Comparison of ENCODE assay signal across 18 cellular contexts in the genomic region with DNA sequence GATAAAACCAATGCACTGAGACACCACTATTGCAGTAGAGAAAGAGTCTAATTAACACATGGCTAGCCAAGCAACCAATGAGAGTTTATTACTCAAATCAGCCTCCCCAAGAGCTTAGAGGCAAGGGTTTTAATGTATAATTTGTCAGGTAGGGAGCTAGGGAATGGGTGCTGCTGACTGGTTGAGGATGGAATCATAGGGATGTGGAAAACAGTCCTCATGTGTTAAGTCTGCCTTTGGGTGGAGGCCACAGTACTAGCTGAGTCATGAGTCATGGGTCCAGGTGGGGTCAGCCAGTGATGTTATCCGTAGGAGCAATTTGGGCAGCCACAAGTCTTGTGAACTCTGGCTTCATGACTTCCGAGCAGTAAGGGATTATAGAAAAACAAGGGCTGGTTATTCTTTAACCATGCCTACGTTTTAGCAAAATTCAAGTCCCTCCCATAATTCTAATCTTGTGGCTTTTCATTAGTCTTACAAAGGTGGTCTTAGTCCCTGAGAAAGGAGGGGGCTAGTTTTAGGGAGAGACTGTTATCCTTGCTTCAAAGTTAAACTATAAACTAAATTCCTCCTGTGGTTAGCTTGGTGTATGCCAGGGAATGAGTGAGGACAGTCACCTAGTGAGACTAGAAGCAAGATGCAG. TPM values are rescaled to one million over a fixed set of nuclear protein-coding genes. Genes with fewer than 3 reads are reported as not detected.
DNase-seq lines count a peak whose midpoint lies in the region; ATAC-seq, FAIRE-seq and TF ChIP-seq lines count a peak whose summit lies in the region.
"Had no signal": no experiment of that assay in that cellular context is flagged by ENCODE, and none has a peak within 500 bp of the region (broad histone marks: within the 10 kb centered on the region; RNA-seq: fewer than 3 reads in every experiment).

No MANE protein-coding gene starts in this region.

- no peak overlapping the region for H3K4me3 ChIP-seq in coronary artery
- H3K4me3 ChIP-seq: cardiac muscle cell had no signal

- POLR2A ChIA-PET in activated naive CD8-positive, alpha-beta T cell treated with anti-CD3 and anti-CD28 coated beads, Interleukin-2, amount 10 ng/mL, durations not matched to agents 7 days and 5 days (lab: Charles Lee), result interaction anchor here (0.9 to 5.4 kb wide), 5 partner anchors 13 to 92 kb away, joined by 3 to 67 read pairs (median 4); a partner anchor contains a TSS

- H3K36me3 Mint-ChIP-seq in activated naive CD8-positive, alpha-beta T cell treated with anti-CD3 and anti-CD28 coated beads, Interleukin-2, amount 10 ng/mL, durations not matched to agents 7 days and 5 days, result peaks cover 39% of the 10 kb centered on the region
- H3K36me3 Mint-ChIP-seq in memory B cell, result peaks cover 13% of the 10 kb centered on the region

- H3K4me3 Mint-ChIP-seq in activated naive CD8-positive, alpha-beta T cell treated with anti-CD3 and anti-CD28 coated beads, Interleukin-2, amount 10 ng/mL, durations not matched to agents 7 days and 5 days, result peak overlapping the region; percentile 63
- H3K4me3 Mint-ChIP-seq in memory B cell, result no peak overlapping the region
- H3K4me3 Mint-ChIP-seq: T-helper 17 cell had no signal

- peak; percentile 38 for DNase-seq in ACHN
- no peak for DNase-seq in GM19239 (ENCODE audit: insufficient read length, low spot score)
- no peak for DNase-seq in activated naive CD8-positive, alpha-beta T cell treated with anti-CD3 and anti-CD28 coated beads, Interleukin-2, amount 10 ng/mL, durations not matched to agents 7 days and 5 days
- DNase-seq in memory B cell (ENCODE audit: low spot score in 2 of 2), result no peak
- no peak for DNase-seq in substantia nigra (lab: John Stamatoyannopoulos, UW)
- DNase-seq in coronary artery (ENCODE audit: low spot score), result no peak
- DNase-seq in hypothalamus (lab: John Stamatoyannopoulos, UW), result no peak
- DNase-seq: effector CD4-positive, alpha-beta T cell; GF-D8; left cardiac atrium; NCI-H187 treated with DMSO at 0.1 percent for 48 hours; NCI-H446 treated with DMSO at 0.1 percent for 48 hours; occipital lobe; right cardiac atrium; SHP77; T-helper 17 cell had no signal

- H3K27ac Mint-ChIP-seq in activated naive CD8-positive, alpha-beta T cell treated with anti-CD3 and anti-CD28 coated beads, Interleukin-2, amount 10 ng/mL, durations not matched to agents 7 days and 5 days, result peak overlapping the region; percentile 96
- H3K27ac Mint-ChIP-seq in memory B cell, result peak overlapping the region; percentile 31
- H3K27ac Mint-ChIP-seq: T-helper 17 cell had no signal

- no peaks in the 10 kb centered on the region for H3K27me3 Mint-ChIP-seq in activated naive CD8-positive, alpha-beta T cell treated with anti-CD3 and anti-CD28 coated beads, Interleukin-2, amount 10 ng/mL, durations not matched to agents 7 days and 5 days
- H3K27me3 Mint-ChIP-seq in memory B cell, result no peaks in the 10 kb centered on the region
- H3K27me3 Mint-ChIP-seq: T-helper 17 cell had no signal

- peaks cover 28% of the 10 kb centered on the region for H3K9me3 Mint-ChIP-seq in activated naive CD8-positive, alpha-beta T cell treated with anti-CD3 and anti-CD28 coated beads, Interleukin-2, amount 10 ng/mL, durations not matched to agents 7 days and 5 days
- H3K9me3 Mint-ChIP-seq in memory B cell, result peaks cover 8% of the 10 kb centered on the region

- FAIRE-seq in GM19239 (lab: Jason Lieb, UNC), result peak; percentile 44

- TF ChIP-seq CTCF in coronary artery (IDR thresholded peaks at IDR 0.05), result no peak

- H3K27ac ChIP-seq in substantia nigra (ENCODE audit: low read depth, low read length, poor library complexity, severe bottlenecking) (no peak overlapping the region), coronary artery (no peak overlapping the region)
- H3K27ac ChIP-seq: cardiac muscle cell had no signal

- ATAC-seq in activated naive CD8-positive, alpha-beta T cell treated with anti-CD3 and anti-CD28 coated beads, Interleukin-2, amount 10 ng/mL, durations not matched to agents 7 days and 5 days (ENCODE audit: low read depth), result peak; percentile 16
- ATAC-seq in memory B cell (ENCODE audit: low read depth), result no peak
- no peak for ATAC-seq in GM21825 (IDR thresholded peaks at IDR 0.05; ENCODE audit: unreplicated experiment)
- ATAC-seq: left cardiac atrium, right cardiac atrium had no signal

- peaks cover 31% of the 10 kb centered on the region for H3K4me1 Mint-ChIP-seq in activated naive CD8-positive, alpha-beta T cell treated with anti-CD3 and anti-CD28 coated beads, Interleukin-2, amount 10 ng/mL, durations not matched to agents 7 days and 5 days
- peaks cover 44% of the 10 kb centered on the region for H3K4me1 Mint-ChIP-seq in memory B cell

- in situ Hi-C loops in ACHN (cut with HindIII; ENCODE audit: low pct_ligation_motif_present, low pct_unique_long_range_greater_than_20kb, low sequenced_read_pairs), result no loop called here

RNA-seq across cellular contexts. Expression of a gene that starts 25.1 kb away (rescaled TPM):
- total RNA-seq in activated naive CD8-positive, alpha-beta T cell treated with anti-CD3 and anti-CD28 coated beads, Interleukin-2, amount 10 ng/mL, durations not matched to agents 7 days and 5 days, result 100 to 1,000 TPM; 305 to 314 TPM
- total RNA-seq: cardiac muscle cell had no signal
